ENCODE assay signal across 12 cellular contexts in genomic region chr13:71378992-71379905, GRCh38.
DNase-seq lines count a peak whose midpoint lies in the region; ATAC-seq and TF ChIP-seq lines count a peak whose summit lies in the region.
"Had no signal": no experiment of that assay in that cellular context is flagged by ENCODE, and none has a peak within 500 bp of the region (broad histone marks: within the 10 kb centered on the region; RNA-seq: fewer than 3 reads in every experiment).

No MANE protein-coding gene starts in this region.

- DNase-seq in OCI-M1 (lab: John Stamatoyannopoulos, UW): peak; percentile 66
- no peak for DNase-seq in colonic mucosa
- DNase-seq in lower lobe of right lung: no peak
- no peak for DNase-seq in testis
- no peak for DNase-seq in islet precursor cell
- DNase-seq in HEK293T (ENCODE audit: extremely low spot score): no peak
- DNase-seq: activated CD8-positive, alpha-beta T cell treated with anti-CD3 and anti-CD28 coated beads for 36 hours; EL; NCI-H2171 treated with DMSO at 0.1 percent for 48 hours; stimulated activated naive CD4-positive, alpha-beta T cell had no signal

- CTCF ChIA-PET in HEK293T (lab: Yijun Ruan, JAX): interaction anchor here (0.6 kb wide), 1 partner anchor 255 kb away, joined by 3 read pairs; no protein-coding TSS in a partner anchor

- H3K9ac ChIP-seq in colonic mucosa (ENCODE audit: low read depth in 2 of 2, low read length in 2 of 2): no peak overlapping the region

- intact Hi-C loops in colonic mucosa (cut with DNase I) (no loop called here), lower lobe of right lung (cut with DNase I) (no loop called here), testis (cut with DNase I; ENCODE audit: low total_unique reads) (no loop called here)

- POLR2A ChIA-PET in HEK293T (lab: Yijun Ruan, JAX): no interaction called here

- H3K27ac ChIP-seq in colonic mucosa (peak overlapping the region; percentile 38), lower lobe of right lung (peak overlapping the region; percentile 79), testis (peak overlapping the region; percentile 32 to 39)
- H3K27ac ChIP-seq: cardiac muscle cell had no signal

- no peak for TF ChIP-seq POLR2A in testis (IDR thresholded peaks at IDR 0.05)

- TF ChIP-seq CTCF in colonic mucosa (IDR thresholded peaks at IDR 0.05) (no peak), lower lobe of right lung (IDR thresholded peaks at IDR 0.05) (no peak), testis (IDR thresholded peaks at IDR 0.05) (no peak)

- 45 to 52% methylated on average over 5 of the region's 5 CpGs for WGBS in testis, 2 donors

- ATAC-seq in lower lobe of right lung (no peak), GM21786 (IDR thresholded peaks at IDR 0.05; ENCODE audit: unreplicated experiment) (no peak)
- ATAC-seq: activated CD8-positive, alpha-beta T cell treated with anti-CD3 and anti-CD28 coated beads for 36 hours had no signal

- H3K4me3 ChIP-seq in colonic mucosa (no peak overlapping the region), lower lobe of right lung (peak overlapping the region; percentile 32), testis (no peak overlapping the region)
- H3K4me3 ChIP-seq: cardiac muscle cell had no signal

- H3K4me1 ChIP-seq in colonic mucosa (no peaks in the 10 kb centered on the region), lower lobe of right lung (peaks cover 4% of the 10 kb centered on the region), testis (no peaks in the 10 kb centered on the region)

- H3K9me3 ChIP-seq in colonic mucosa (no peaks in the 10 kb centered on the region), lower lobe of right lung (peaks cover 2% of the 10 kb centered on the region), testis (no peaks in the 10 kb centered on the region)

- H3K27me3 ChIP-seq in colonic mucosa (no peaks in the 10 kb centered on the region), lower lobe of right lung (ENCODE audit: low read depth) (no peaks in the 10 kb centered on the region), testis (no peaks in the 10 kb centered on the region)
- H3K27me3 ChIP-seq: cardiac muscle cell had no signal

- H3K36me3 ChIP-seq in colonic mucosa (no peaks in the 10 kb centered on the region), lower lobe of right lung (no peaks in the 10 kb centered on the region), testis (ENCODE audit: low read depth, missing control alignments) (no peaks in the 10 kb centered on the region)
- H3K36me3 ChIP-seq: cardiac muscle cell had no signal

TF ChIP-seq in HEK293T, 16 proteins besides CTCF, POLR2A, EP300 and RAD21:
- TF ChIP-seq CTBP1 (IDR thresholded peaks at IDR 0.05; ENCODE audit: borderline replicate concordance) (no peak), SUZ12 (IDR thresholded peaks at IDR 0.05) (no peak), FOXM1 (IDR thresholded peaks at IDR 0.05; ENCODE audit: borderline replicate concordance) (no peak), ELF4 (IDR thresholded peaks at IDR 0.05) (no peak), FOXK2 (IDR thresholded peaks at IDR 0.05) (no peak), ZNF384 (IDR thresholded peaks at IDR 0.05) (no peak), L3MBTL2 (conservative IDR thresholded peaks at IDR 0.05) (no peak)
- TF ChIP-seq, protein P1, sequence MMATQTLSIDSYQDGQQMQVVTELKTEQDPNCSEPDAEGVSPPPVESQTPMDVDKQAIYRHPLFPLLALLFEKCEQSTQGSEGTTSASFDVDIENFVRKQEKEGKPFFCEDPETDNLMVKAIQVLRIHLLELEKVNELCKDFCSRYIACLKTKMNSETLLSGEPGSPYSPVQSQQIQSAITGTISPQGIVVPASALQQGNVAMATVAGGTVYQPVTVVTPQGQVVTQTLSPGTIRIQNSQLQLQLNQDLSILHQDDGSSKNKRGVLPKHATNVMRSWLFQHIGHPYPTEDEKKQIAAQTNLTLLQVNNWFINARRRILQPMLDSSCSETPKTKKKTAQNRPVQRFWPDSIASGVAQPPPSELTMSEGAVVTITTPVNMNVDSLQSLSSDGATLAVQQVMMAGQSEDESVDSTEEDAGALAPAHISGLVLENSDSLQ (IDR thresholded peaks at IDR 0.05): no peak
TF ChIP-seq in HEK293T: peak in this region for 0.
